8 cellular contexts compared by ENCODE assay signal in genomic region chr7:104979167-104979841, GRCh38. TPM values are rescaled to one million over a fixed set of nuclear protein-coding genes. Genes with fewer than 3 reads are reported as not detected.
DNase-seq lines count a peak whose midpoint lies in the region; ATAC-seq and TF ChIP-seq lines count a peak whose summit lies in the region.

No MANE protein-coding gene starts in this region.

- WGBS in H9 (ENCODE audit: extremely low coverage, insufficient read length, low lambda C conversion rate): no CpG with 5 or more reads among the region's 4 CpGs

- no peak overlapping the region for H3K23ac ChIP-seq in H9 (ENCODE audit: insufficient read length, low read depth, low read length)

- H3K4me1 ChIP-seq in H9 (ENCODE audit: insufficient read depth, low read length) (no peaks in the 10 kb centered on the region; the same call in 1 of the 2 replicates), gastrocnemius medialis (peaks cover 60 to 69% of the 10 kb centered on the region in 2 donors)
- peaks cover 15% of the 10 kb centered on the region for H3K4me1 ChIP-seq in CD8-positive, alpha-beta T cell (ENCODE audit: insufficient read depth, low read length)

- peak; percentile 43 for DNase-seq in H9
- peak; percentile 91 for DNase-seq in SW480 (ENCODE audit: low spot score)
- DNase-seq in glutamatergic neuron: no peak
- peak; percentile 28 to 52 for DNase-seq in gastrocnemius medialis
- no peak for DNase-seq in NOMO-1 (lab: John Stamatoyannopoulos, UW; ENCODE audit: unreplicated experiment in 2 of 2)
- DNase-seq in GM10248 (ENCODE audit: extremely low spot score): no peak
- no peak for DNase-seq in CD8-positive, alpha-beta T cell
- no peak for DNase-seq in T-helper 2 cell

- no peak for TF ChIP-seq POLR2A in gastrocnemius medialis (IDR thresholded peaks at IDR 0.05)

- H2BK20ac ChIP-seq in H9 (ENCODE audit: low read depth, low read length, poor library complexity, severe bottlenecking): no peak overlapping the region

- H3K9me3 Mint-ChIP-seq in H9 (no peaks in the 10 kb centered on the region), glutamatergic neuron (ENCODE audit: unreplicated experiment) (peaks cover 15% of the 10 kb centered on the region)
- H3K9me3 Mint-ChIP-seq in CD8-positive, alpha-beta T cell: no peaks in the 10 kb centered on the region

- H2BK15ac ChIP-seq in H9 (ENCODE audit: low read depth, low read length): no peak overlapping the region

- H2BK5ac ChIP-seq in H9 (ENCODE audit: insufficient read length, low read length): no peak overlapping the region

- no peaks in the 10 kb centered on the region for H4K20me1 ChIP-seq in H9 (ENCODE audit: control insufficient read depth, insufficient read depth, insufficient read length)

- no peaks in the 10 kb centered on the region for H3K79me2 ChIP-seq in H9 (ENCODE audit: insufficient read depth, low read length)

- H3K9me3 ChIP-seq in H9 (ENCODE audit: control insufficient read depth, low read depth, low read length) (no peaks in the 10 kb centered on the region), gastrocnemius medialis (no peaks in the 10 kb centered on the region)
- H3K9me3 ChIP-seq in CD8-positive, alpha-beta T cell (ENCODE audit: low read length): no peaks in the 10 kb centered on the region

- no peak overlapping the region for H3K18ac ChIP-seq in H9 (ENCODE audit: insufficient read length, low read depth, low read length)

- peak overlapping the region; percentile 23 for H3K9ac ChIP-seq in H9 (ENCODE audit: extremely low read depth, insufficient read length, low read length)

- ATAC-seq in gastrocnemius medialis: peak in 1 of 2 donors; percentile 7
- no peak for ATAC-seq in CD8-positive, alpha-beta T cell

- no peak overlapping the region for H3K56ac ChIP-seq in H9 (ENCODE audit: insufficient read length, low read depth, low read length)

- no peak overlapping the region for H4K8ac ChIP-seq in H9 (replicated peaks; ENCODE audit: insufficient read length, low read depth, low read length)

- H2AFZ ChIP-seq in H9 (ENCODE audit: low read length): no peak overlapping the region

- H3K27me3 ChIP-seq in H9 (ENCODE audit: insufficient read depth, low read length) (no peaks in the 10 kb centered on the region), gastrocnemius medialis (no peaks in the 10 kb centered on the region)
- H3K27me3 ChIP-seq in CD8-positive, alpha-beta T cell (ENCODE audit: insufficient read depth, low read length): no peaks in the 10 kb centered on the region

- H3K4me3 Mint-ChIP-seq in H9 (peak overlapping the region; percentile 35 to 73), glutamatergic neuron (ENCODE audit: unreplicated experiment) (peak overlapping the region; percentile 61)
- H3K4me3 Mint-ChIP-seq in CD8-positive, alpha-beta T cell: no peak overlapping the region

- H3K4me2 ChIP-seq in H9 (ENCODE audit: insufficient read depth, insufficient read length, low read length): peak overlapping the region; percentile 31

- H3T11ph ChIP-seq in H9 (ENCODE audit: low read length): no peak overlapping the region

- no peak overlapping the region for H3K4ac ChIP-seq in H9 (ENCODE audit: low read depth, low read length)

- no peak overlapping the region for H2BK120ac ChIP-seq in H9 (ENCODE audit: low read depth, low read length, poor library complexity, severe bottlenecking)

- in situ Hi-C loops in gastrocnemius medialis (cut with MboI; ENCODE audit: low sequenced_read_pairs in 4 of 4): loop anchor here in 2 of 4 donors (25.0 kb wide), 2 partner anchors 358 to 1133 kb away; partner anchors contain the start of gene SYPL1 (in 1 of the 2)

- POLR2A ChIA-PET in GM10248 (lab: Yijun Ruan, JAX): interaction anchor here (0.6 to 1.1 kb wide), 2 partner anchors 33 to 34 kb away, joined by 3 to 4 read pairs; no protein-coding TSS in a partner anchor
- POLR2A ChIA-PET in CD8-positive, alpha-beta T cell (lab: Charles Lee): interaction anchor here (1.4 kb wide), 1 partner anchor 35 kb away, joined by 6 read pairs; the partner anchor contains the start of gene KMT2E

- H4K5ac ChIP-seq in H9 (ENCODE audit: insufficient read length, low read depth, low read length): no peak overlapping the region

- no peak overlapping the region for H2BK12ac ChIP-seq in H9 (ENCODE audit: insufficient read length, low read depth, low read length)

- H3K23me2 ChIP-seq in H9 (ENCODE audit: insufficient read length, low read depth, low read length, poor library complexity, severe bottlenecking): peaks cover 4% of the 10 kb centered on the region

- CTCF ChIA-PET in GM10248 (lab: Yijun Ruan, JAX): interaction anchor here (1.2 to 9.0 kb wide), 8 partner anchors 11 to 451 kb away, joined by 3 to 173 read pairs (median 6); partner anchors contain the start of gene KMT2E
- CTCF ChIA-PET in CD8-positive, alpha-beta T cell (lab: Charles Lee): interaction anchor here (0.6 to 7.3 kb wide), 9 partner anchors 9 to 451 kb away, joined by 3 to 82 read pairs (median 4); no protein-coding TSS in a partner anchor

- intact Hi-C loops in gastrocnemius medialis (cut with DNase I; ENCODE audit: low total_unique reads): loop anchor here (2.0 to 10.0 kb wide), 2 partner anchors 507 to 1675 kb away; no protein-coding TSS in a partner anchor
- intact Hi-C loops in CD8-positive, alpha-beta T cell (cut with DNase I, micrococcal nuclease): no loop called here

- no peak for TF ChIP-seq CTCF in H9 (conservative IDR thresholded peaks at IDR 0.05)
- no peak for TF ChIP-seq CTCF in glutamatergic neuron (IDR thresholded peaks at IDR 0.05; ENCODE audit: partially characterized antibody, unreplicated experiment)
- no peak for TF ChIP-seq CTCF in gastrocnemius medialis (IDR thresholded peaks at IDR 0.05 in 4 of 5, conservative IDR thresholded peaks at IDR 0.05 in 1 of 5)
- TF ChIP-seq CTCF in GM10248 (IDR thresholded peaks at IDR 0.05; ENCODE audit: control extremely low read depth, extremely low read depth, low read depth, missing control alignments): no peak
- TF ChIP-seq CTCF in CD8-positive, alpha-beta T cell (IDR thresholded peaks at IDR 0.05): no peak

- H3K27ac Mint-ChIP-seq in H9 (peak overlapping the region; percentile 84 to 94 (median 91); a peak in 6 of 7 replicates), glutamatergic neuron (ENCODE audit: unreplicated experiment) (peak overlapping the region; percentile 87)
- H3K27ac Mint-ChIP-seq in CD8-positive, alpha-beta T cell: no peak overlapping the region

- H3K36me3 ChIP-seq in gastrocnemius medialis: no peaks in the 10 kb centered on the region
- no peaks in the 10 kb centered on the region for H3K36me3 ChIP-seq in CD8-positive, alpha-beta T cell (ENCODE audit: insufficient read depth, low read length)

- no peaks in the 10 kb centered on the region for H3K36me3 Mint-ChIP-seq in H9 (ENCODE audit: insufficient read depth in 1 of 3, low read depth in 3 of 3)
- no peaks in the 10 kb centered on the region for H3K36me3 Mint-ChIP-seq in glutamatergic neuron (ENCODE audit: unreplicated experiment)
- peaks cover 6% of the 10 kb centered on the region for H3K36me3 Mint-ChIP-seq in CD8-positive, alpha-beta T cell

- H3K4me3 ChIP-seq in gastrocnemius medialis: no peak overlapping the region
- H3K4me3 ChIP-seq in CD8-positive, alpha-beta T cell (ENCODE audit: low read depth, low read length): no peak overlapping the region

- no peak overlapping the region; the same call in 1 of the 2 replicates for H3K14ac ChIP-seq in H9 (ENCODE audit: insufficient read depth, low read length)

- no peak overlapping the region for H4K91ac ChIP-seq in H9 (ENCODE audit: insufficient read length, low read depth, low read length)

- H3K4me1 Mint-ChIP-seq in H9 (peaks cover 35 to 55% of the 10 kb centered on the region in 2 experiments), glutamatergic neuron (ENCODE audit: low read depth, unreplicated experiment) (peaks cover 53% of the 10 kb centered on the region)
- peaks cover 23% of the 10 kb centered on the region for H3K4me1 Mint-ChIP-seq in CD8-positive, alpha-beta T cell (ENCODE audit: low read depth)

- H3K27ac ChIP-seq in H9 (ENCODE audit: insufficient read length, low read depth, low read length) (peak overlapping the region; percentile 54), gastrocnemius medialis (peak overlapping the region in 1 of 4 donors; percentile 60)
- no peak overlapping the region for H3K27ac ChIP-seq in CD8-positive, alpha-beta T cell (ENCODE audit: low read depth, low read length)

- no peak overlapping the region for H2AK5ac ChIP-seq in H9 (ENCODE audit: insufficient read length, low read length)

- no peaks in the 10 kb centered on the region for H3K27me3 Mint-ChIP-seq in H9 (ENCODE audit: low read depth)
- H3K27me3 Mint-ChIP-seq in glutamatergic neuron (ENCODE audit: unreplicated experiment): peaks cover 2% of the 10 kb centered on the region
- no peaks in the 10 kb centered on the region for H3K27me3 Mint-ChIP-seq in CD8-positive, alpha-beta T cell (ENCODE audit: low read depth)

- no peaks in the 10 kb centered on the region for H3K79me1 ChIP-seq in H9 (ENCODE audit: insufficient read depth, low read depth, low read length, poor library complexity, severe bottlenecking)

RNA-seq across cellular contexts. Expression of gene KMT2E, which starts 34.7 kb away (rescaled TPM):
- total RNA-seq in H9 (2021) (34.2 and 38.2 TPM in 2 replicates), glutamatergic neuron (ENCODE audit: unreplicated experiment) (126 TPM), gastrocnemius medialis (10 to 100 TPM; 29.7 to 72.1 (median 38.0) TPM)
- total RNA-seq in CD8-positive, alpha-beta T cell: 100 to 1,000 TPM; 320 TPM

Comparison
In these comparisons a context has a peak if more than half of its experiments do, and no peak if none do; other contexts are left out.
1. DNase-seq: peak in H9 (single experiment), SW480 (single experiment) and gastrocnemius medialis (2 of 2); none in glutamatergic neuron (single experiment), NOMO-1 (0 of 2), GM10248 (single experiment), CD8-positive, alpha-beta T cell (0 of 7) and T-helper 2 cell (0 of 5).